14 cellular contexts compared by ENCODE assay signal in the genomic region with DNA sequence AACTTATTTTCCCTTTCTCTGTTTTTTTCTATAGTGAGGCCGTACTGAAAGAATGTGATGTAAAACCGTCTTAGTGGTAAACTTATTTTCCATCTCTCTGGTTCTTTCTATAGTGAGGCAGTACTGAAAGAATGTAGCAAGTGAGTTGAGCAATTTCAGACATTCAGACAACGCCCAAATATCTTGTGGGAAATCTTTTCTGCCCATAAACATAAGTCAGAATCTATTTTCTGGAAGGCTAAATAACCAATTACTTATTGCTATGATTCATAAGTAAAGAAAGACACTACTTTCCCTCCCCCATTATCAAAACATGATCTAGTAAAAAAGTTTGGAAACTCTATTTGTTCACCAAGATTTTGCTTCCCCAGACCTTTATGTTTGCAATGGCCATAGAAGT. TPM values are rescaled to one million over a fixed set of nuclear protein-coding genes. Genes with fewer than 3 reads are reported as not detected.
DNase-seq lines count a peak whose midpoint lies in the region; TF ChIP-seq lines count a peak whose summit lies in the region.
"Had no signal": no experiment of that assay in that cellular context is flagged by ENCODE, and none has a peak within 500 bp of the region (broad histone marks: within the 10 kb centered on the region; RNA-seq: fewer than 3 reads in every experiment).

No MANE protein-coding gene starts in this region.

- H3K4me2 ChIP-seq in SK-N-SH = peak overlapping the region; percentile 59; the same call in 1 of the 2 replicates

- H3K9ac ChIP-seq in SK-N-SH = peak overlapping the region; percentile 43; the same call in 1 of the 2 replicates

- H3K27me3 ChIP-seq in SK-N-SH (ENCODE audit: insufficient read depth) (no peaks in the 10 kb centered on the region), ovary (no peaks in the 10 kb centered on the region)
- H3K27me3 ChIP-seq: heart left ventricle had no signal

- peak overlapping the region; percentile 58; the same call in 1 of the 2 replicates for H2AFZ ChIP-seq in SK-N-SH (ENCODE audit: low read depth)

- H3K9me3 Mint-ChIP-seq in type B pancreatic cell = peaks cover 7% of the 10 kb centered on the region
- peaks cover 2% of the 10 kb centered on the region for H3K9me3 Mint-ChIP-seq in activated naive CD4-positive, alpha-beta T cell treated with anti-CD3 and anti-CD28 coated beads for 36 hours

- no peak overlapping the region for H3K4me3 ChIP-seq in SK-N-SH (ENCODE audit: low read depth in 2 of 2, low read length in 1 of 2)
- H3K4me3 ChIP-seq in foreskin fibroblast (ENCODE audit: low read depth in 1 of 2, low read length in 2 of 2) = no peak overlapping the region
- H3K4me3 ChIP-seq in ovary = no peak overlapping the region
- H3K4me3 ChIP-seq: heart left ventricle had no signal

- H3K4me1 Mint-ChIP-seq in type B pancreatic cell (ENCODE audit: unreplicated experiment) = no peaks in the 10 kb centered on the region
- H3K4me1 Mint-ChIP-seq in activated naive CD4-positive, alpha-beta T cell treated with anti-CD3 and anti-CD28 coated beads for 36 hours (ENCODE audit: low read depth) = peaks cover 2% of the 10 kb centered on the region

- peaks cover 3% of the 10 kb centered on the region for H3K27me3 Mint-ChIP-seq in type B pancreatic cell
- peaks cover 7% of the 10 kb centered on the region for H3K27me3 Mint-ChIP-seq in activated naive CD4-positive, alpha-beta T cell treated with anti-CD3 and anti-CD28 coated beads for 36 hours (ENCODE audit: low read depth)

- intact Hi-C loops in activated naive CD4-positive, alpha-beta T cell treated with anti-CD3 and anti-CD28 coated beads for 36 hours (cut with micrococcal nuclease) = no loop called here
- intact Hi-C loops in ovary (cut with DNase I) = no loop called here

- TF ChIP-seq EP300 in SK-N-SH (IDR thresholded peaks at IDR 0.05; ENCODE audit: borderline replicate concordance in 1 of 2, low read depth in 1 of 2, low read length in 1 of 2) = peak in 1 of 2 experiments; percentile 72; a peak in 2 of 4 replicates
- no peak for TF ChIP-seq EP300 in ovary (IDR thresholded peaks at IDR 0.05)

- H3K4me1 ChIP-seq in SK-N-SH (ENCODE audit: control insufficient read depth in 1 of 2, insufficient read depth in 2 of 2, low read depth in 1 of 2, low read length in 1 of 2) (peaks cover 0 to 4% of the 10 kb centered on the region in 2 experiments; a peak in 1 of 4 replicates), ovary (ENCODE audit: insufficient read depth) (no peaks in the 10 kb centered on the region)

- POLR2A ChIA-PET in SK-N-SH (lab: Yijun Ruan, JAX) = no interaction called here

- TF ChIP-seq RAD21 in SK-N-SH (IDR thresholded peaks at IDR 0.05; ENCODE audit: low read length) = no peak

- H4K20me1 ChIP-seq in SK-N-SH (ENCODE audit: insufficient read depth) = no peaks in the 10 kb centered on the region

- H3K36me3 Mint-ChIP-seq in type B pancreatic cell = no peaks in the 10 kb centered on the region
- no peaks in the 10 kb centered on the region for H3K36me3 Mint-ChIP-seq in activated naive CD4-positive, alpha-beta T cell treated with anti-CD3 and anti-CD28 coated beads for 36 hours (ENCODE audit: low read depth)

- TF ChIP-seq POLR2A in ovary (IDR thresholded peaks at IDR 0.05) = no peak

- no peak for TF ChIP-seq CTCF in SK-N-SH (IDR thresholded peaks at IDR 0.05)
- no peak for TF ChIP-seq CTCF in foreskin fibroblast (IDR thresholded peaks at IDR 0.05; ENCODE audit: low read depth, low read length)
- TF ChIP-seq CTCF in type B pancreatic cell (conservative IDR thresholded peaks at IDR 0.05) = no peak
- no peak for TF ChIP-seq CTCF in ovary (IDR thresholded peaks at IDR 0.05)

- DNase-seq in SIG-M5 treated with dmso at 0.1 percent for 504 hours (lab: John Stamatoyannopoulos, UW; ENCODE audit: unreplicated experiment) (peak; percentile 68), SIG-M5 (lab: John Stamatoyannopoulos, UW) (no peak), SK-N-SH (no peak), foreskin fibroblast (peak; percentile 82 to 91), type B pancreatic cell (ENCODE audit: extremely low spot score, unreplicated experiment) (no peak), D341Med (ENCODE audit: low spot score) (no peak), ovary (no peak)
- DNase-seq in activated naive CD4-positive, alpha-beta T cell treated with anti-CD3 and anti-CD28 coated beads for 36 hours = no peak
- DNase-seq: activated CD4-positive, alpha-beta T cell treated with anti-CD3 and anti-CD28 coated beads for 36 hours; heart left ventricle; NCI-H1105 treated with DMSO at 0.1 percent for 48 hours; NCI-H69; substantia nigra had no signal

- H3F3A ChIP-seq in SK-N-SH (replicated peaks; ENCODE audit: insufficient read depth) = peaks cover 16% of the 10 kb centered on the region

- 6% methylated on average over 3 of the region's 3 CpGs for WGBS in SK-N-SH (ENCODE audit: low lambda C conversion rate)
- WGBS in ovary, 3 donors = 69 to 73% (median 72%) methylated on average over 3 of the region's 3 CpGs

- H3K9me3 ChIP-seq in SK-N-SH = no peaks in the 10 kb centered on the region
- no peaks in the 10 kb centered on the region for H3K9me3 ChIP-seq in ovary
- H3K9me3 ChIP-seq: heart left ventricle had no signal

- no peaks in the 10 kb centered on the region for H3K9me2 ChIP-seq in SK-N-SH

- H3K79me2 ChIP-seq in SK-N-SH (ENCODE audit: insufficient read depth) = no peaks in the 10 kb centered on the region

- peak overlapping the region; percentile 87 for H3K27ac Mint-ChIP-seq in type B pancreatic cell
- no peak overlapping the region for H3K27ac Mint-ChIP-seq in activated naive CD4-positive, alpha-beta T cell treated with anti-CD3 and anti-CD28 coated beads for 36 hours
- H3K27ac Mint-ChIP-seq: activated CD4-positive, alpha-beta T cell treated with anti-CD3 and anti-CD28 coated beads for 36 hours had no signal

- H3K36me3 ChIP-seq in SK-N-SH (replicated peaks in 1 of 2; ENCODE audit: control insufficient read depth in 1 of 2, insufficient read depth in 2 of 2, low read length in 1 of 2) (no peaks in the 10 kb centered on the region), ovary (no peaks in the 10 kb centered on the region)
- H3K36me3 ChIP-seq: heart left ventricle had no signal

- CTCF ChIA-PET in SK-N-SH (lab: Yijun Ruan, JAX) = interaction anchor here (2.3 kb wide), 1 partner anchor 16 kb away, joined by 11 read pairs; no protein-coding TSS in a partner anchor
- CTCF ChIA-PET in activated naive CD4-positive, alpha-beta T cell treated with anti-CD3 and anti-CD28 coated beads for 36 hours (lab: Charles Lee) = no interaction called here

- H3K27ac ChIP-seq in SK-N-SH (ENCODE audit: low read depth in 2 of 2, low read length in 1 of 2) (peak overlapping the region; percentile 48 to 94; a peak in 3 of 4 replicates), ovary (no peak overlapping the region)
- H3K27ac ChIP-seq: heart left ventricle, HL-60 had no signal

- no peak overlapping the region for H3K4me3 Mint-ChIP-seq in type B pancreatic cell
- no peak overlapping the region for H3K4me3 Mint-ChIP-seq in activated naive CD4-positive, alpha-beta T cell treated with anti-CD3 and anti-CD28 coated beads for 36 hours
- H3K4me3 Mint-ChIP-seq: activated CD4-positive, alpha-beta T cell treated with anti-CD3 and anti-CD28 coated beads for 36 hours had no signal

TF ChIP-seq in SK-N-SH, 30 proteins besides CTCF, POLR2A, EP300 and RAD21 (continues in another document):
- TF ChIP-seq MEF2A (IDR thresholded peaks at IDR 0.05; ENCODE audit: borderline replicate concordance, low read depth) (no peak), JUND (IDR thresholded peaks at IDR 0.05) (peak; percentile 71), SIN3A (IDR thresholded peaks at IDR 0.05; ENCODE audit: borderline replicate concordance, low read depth, low read length) (no peak), RCOR1 (IDR thresholded peaks at IDR 0.05; ENCODE audit: low read length) (no peak), MXI1 (IDR thresholded peaks at IDR 0.05; ENCODE audit: low read depth, low read length) (no peak), GATA2 (CRISPR knock-in tag; IDR thresholded peaks at IDR 0.05) (no peak), ZBTB33 (IDR thresholded peaks at IDR 0.05; ENCODE audit: borderline replicate concordance, low read depth) (no peak), FOXJ3 (CRISPR knock-in tag; IDR thresholded peaks at IDR 0.05) (no peak), YY1 (IDR thresholded peaks at IDR 0.05; ENCODE audit: low read depth) (no peak), PBX3 (IDR thresholded peaks at IDR 0.05) (peak; percentile 75), TAF1 (IDR thresholded peaks at IDR 0.05; ENCODE audit: borderline replicate concordance, low read depth, low read length) (no peak), EZH2phosphoT487 (IDR thresholded peaks at IDR 0.05; ENCODE audit: borderline replicate concordance, low read depth) (no peak)

RNA-seq across cellular contexts. Expression of gene SCCPDH, which starts 18.8 kb away (rescaled TPM):
- polyA plus RNA-seq in SK-N-SH (2012; rRNA removed) = 32.2 and 36.0 TPM in 2 replicates
- polyA plus RNA-seq in SK-N-SH (2012; cell fraction: cytosol; rRNA removed) = 44.4 and 47.9 TPM in 2 replicates
- 15.9 and 19.3 TPM in 2 replicates for polyA plus RNA-seq in SK-N-SH (2012; cell fraction: nucleus; rRNA removed)
- 18.1 and 34.1 TPM in 2 replicates for total RNA-seq in type B pancreatic cell (ENCODE audit: low replicate concordance)
- total RNA-seq in activated naive CD4-positive, alpha-beta T cell treated with anti-CD3 and anti-CD28 coated beads for 36 hours = 10 to 100 TPM; 23.8 to 24.3 TPM
- 10 to 100 TPM; 14.7 to 26.2 (median 23.8) TPM for total RNA-seq in ovary
- polyA plus RNA-seq in ovary = 10 to 100 TPM; 20.3 to 24.9 TPM

Comparison
In these comparisons a context has a peak if more than half of its experiments do, and no peak if none do; other contexts are left out.
1. DNase-seq: peak in SIG-M5 treated with dmso at 0.1 percent for 504 hours (single experiment) and foreskin fibroblast (2 of 2); none in SIG-M5 (single experiment), SK-N-SH (single experiment), type B pancreatic cell (single experiment), D341Med (single experiment), activated naive CD4-positive, alpha-beta T cell treated with anti-CD3 and anti-CD28 coated beads for 36 hours (single experiment) and ovary (0 of 5).
2. H3K27ac ChIP-seq: peak in SK-N-SH (2 of 2); none in ovary (0 of 2).